10 cellular contexts compared by ENCODE assay signal in the genomic region with DNA sequence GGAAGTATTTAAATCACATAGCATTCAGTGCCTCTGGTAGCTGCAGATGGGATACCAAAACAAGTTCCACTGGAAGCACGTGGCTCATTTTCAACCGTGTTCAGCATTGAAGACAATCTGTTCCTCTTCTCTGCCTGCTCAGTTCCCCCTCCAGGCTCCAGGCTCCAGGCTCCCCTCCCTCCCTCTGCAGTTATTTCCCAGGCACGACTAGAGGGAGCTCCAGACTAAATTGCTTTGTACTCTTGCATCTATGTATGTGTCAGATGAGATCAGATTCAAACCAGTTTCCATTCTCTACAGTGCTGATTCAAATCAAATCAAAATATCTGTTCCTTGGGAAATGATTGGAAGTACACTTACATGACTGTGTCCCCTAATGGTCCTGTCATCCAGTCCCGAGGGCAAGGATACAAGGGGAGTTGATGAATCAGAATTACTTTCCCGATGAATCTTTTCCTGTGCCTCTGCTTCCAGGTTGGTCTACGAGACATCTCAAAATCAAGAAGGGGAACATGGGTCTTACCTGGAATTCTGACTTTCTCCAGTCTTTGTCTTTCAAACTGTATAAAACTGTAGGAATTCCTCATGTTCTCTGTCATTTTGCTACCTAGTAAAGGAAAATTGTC.
DNase-seq lines count a peak whose midpoint lies in the region; TF ChIP-seq lines count a peak whose summit lies in the region.
"Had no signal": no experiment of that assay in that cellular context is flagged by ENCODE, and none has a peak within 500 bp of the region (broad histone marks: within the 10 kb centered on the region; RNA-seq: fewer than 3 reads in every experiment).

No MANE protein-coding gene starts in this region.

- no peak overlapping the region for H3K4me3 Mint-ChIP-seq in progenitor cell of endocrine pancreas (ENCODE audit: low read depth)
- H3K4me3 Mint-ChIP-seq in CD4-positive, alpha-beta memory T cell = no peak overlapping the region
- H3K4me3 Mint-ChIP-seq: activated T-cell treated with anti-CD3 and anti-CD28 coated beads, Interleukin-2, amount 50 U/mL, for 4 hours had no signal

- DNase-seq in HL-60 (ENCODE audit: low read depth in 1 of 2, low spot score in 1 of 2) = peak; percentile 3 to 10
- peak; percentile 57 for DNase-seq in RKO (ENCODE audit: low spot score)
- peak; percentile 1 for DNase-seq in foreskin melanocyte
- no peak for DNase-seq in progenitor cell of endocrine pancreas (ENCODE audit: low spot score, unreplicated experiment)
- no peak for DNase-seq in CD4-positive, alpha-beta memory T cell
- DNase-seq in HAP-1 (ENCODE audit: low spot score in 2 of 2) = no peak
- DNase-seq in activated gamma-delta T cell (lab: John Stamatoyannopoulos, UW) = no peak
- DNase-seq in stomach = no peak
- DNase-seq: activated T-cell treated with anti-CD3 and anti-CD28 coated beads, Interleukin-2, amount 50 U/mL, for 4 hours; NCI-H226 had no signal

- 38 to 42% (median 40%) methylated on average over 6 of the region's 6 CpGs for WGBS in stomach, 5 donors

- no peaks in the 10 kb centered on the region for H3K36me3 Mint-ChIP-seq in progenitor cell of endocrine pancreas (ENCODE audit: insufficient read depth)
- no peaks in the 10 kb centered on the region for H3K36me3 Mint-ChIP-seq in CD4-positive, alpha-beta memory T cell

- no peak overlapping the region for H3K27ac Mint-ChIP-seq in progenitor cell of endocrine pancreas
- no peak overlapping the region for H3K27ac Mint-ChIP-seq in CD4-positive, alpha-beta memory T cell

- in situ Hi-C loops in HAP-1 (cut with MboI; ENCODE audit: low sequenced_read_pairs) = no loop called here

- TF ChIP-seq EP300 in stomach (IDR thresholded peaks at IDR 0.05) = no peak

- no peaks in the 10 kb centered on the region for H3K27me3 ChIP-seq in HL-60 (ENCODE audit: insufficient read depth, poor library complexity, severe bottlenecking)
- H3K27me3 ChIP-seq in CD4-positive, alpha-beta memory T cell (ENCODE audit: insufficient read depth, low read length) = no peaks in the 10 kb centered on the region
- no peaks in the 10 kb centered on the region for H3K27me3 ChIP-seq in HAP-1 (ENCODE audit: low read depth)
- H3K27me3 ChIP-seq in stomach = no peaks in the 10 kb centered on the region

- TF ChIP-seq CTCF in HL-60 (IDR thresholded peaks at IDR 0.05; ENCODE audit: insufficient read depth, low read length) = no peak
- peak; percentile 45 for TF ChIP-seq CTCF in progenitor cell of endocrine pancreas (IDR thresholded peaks at IDR 0.05; ENCODE audit: unreplicated experiment)
- no peak for TF ChIP-seq CTCF in stomach (IDR thresholded peaks at IDR 0.05)

- H3K27me3 Mint-ChIP-seq in progenitor cell of endocrine pancreas = no peaks in the 10 kb centered on the region
- no peaks in the 10 kb centered on the region for H3K27me3 Mint-ChIP-seq in CD4-positive, alpha-beta memory T cell

- H3K27ac ChIP-seq in HL-60 (replicated peaks) (no peak overlapping the region), stomach (no peak overlapping the region)
- H3K27ac ChIP-seq in CD4-positive, alpha-beta memory T cell (ENCODE audit: low read depth, low read length) = no peak overlapping the region

- H3K4me3 ChIP-seq in HL-60 (replicated peaks; ENCODE audit: insufficient read depth, low read length) (no peak overlapping the region), HAP-1 (no peak overlapping the region), stomach (no peak overlapping the region)
- no peak overlapping the region for H3K4me3 ChIP-seq in CD4-positive, alpha-beta memory T cell (ENCODE audit: low read length in 2 of 2)

- TF ChIP-seq POLR2A in stomach (IDR thresholded peaks at IDR 0.05) = no peak

- H3K9me3 ChIP-seq in CD4-positive, alpha-beta memory T cell (ENCODE audit: control insufficient read depth in 1 of 2, low read length in 2 of 2) = no peaks in the 10 kb centered on the region
- H3K9me3 ChIP-seq in HAP-1 = no peaks in the 10 kb centered on the region
- no peaks in the 10 kb centered on the region for H3K9me3 ChIP-seq in stomach

- H3K4me1 ChIP-seq in CD4-positive, alpha-beta memory T cell (ENCODE audit: insufficient read depth, low read length) = no peaks in the 10 kb centered on the region
- H3K4me1 ChIP-seq in HAP-1 = no peaks in the 10 kb centered on the region
- H3K4me1 ChIP-seq in stomach = no peaks in the 10 kb centered on the region

- no peaks in the 10 kb centered on the region for H3K36me3 ChIP-seq in CD4-positive, alpha-beta memory T cell (ENCODE audit: insufficient read depth, low read length)
- H3K36me3 ChIP-seq in HAP-1 (replicated peaks) (no peaks in the 10 kb centered on the region), stomach (no peaks in the 10 kb centered on the region)

- H3K9me3 Mint-ChIP-seq in progenitor cell of endocrine pancreas (ENCODE audit: low read depth) = no peaks in the 10 kb centered on the region
- H3K9me3 Mint-ChIP-seq in CD4-positive, alpha-beta memory T cell = peaks cover 0 to 7% (median 2%) of the 10 kb centered on the region in 8 donors

- no peaks in the 10 kb centered on the region for H3K4me1 Mint-ChIP-seq in progenitor cell of endocrine pancreas (ENCODE audit: low read depth)
- no peaks in the 10 kb centered on the region for H3K4me1 Mint-ChIP-seq in CD4-positive, alpha-beta memory T cell

- CTCF ChIA-PET in CD4-positive, alpha-beta memory T cell (lab: Charles Lee; ENCODE audit: partially characterized antibody) = no interaction called here

- intact Hi-C loops in CD4-positive, alpha-beta memory T cell (cut with micrococcal nuclease) = no loop called here
- intact Hi-C loops in stomach (cut with DNase I; ENCODE audit: low total_unique reads) = no loop called here

- POLR2A ChIA-PET in CD4-positive, alpha-beta memory T cell (lab: Charles Lee; ENCODE audit: partially characterized antibody) = no interaction called here

Comparison
In these comparisons a context has a peak if more than half of its experiments do, and no peak if none do; other contexts are left out.
1. DNase-seq: peak in HL-60 (2 of 2), RKO (single experiment) and foreskin melanocyte (single experiment); none in progenitor cell of endocrine pancreas (single experiment), CD4-positive, alpha-beta memory T cell (0 of 5), HAP-1 (0 of 2), activated gamma-delta T cell (single experiment) and stomach (single experiment).